Comparison of ENCODE assay signal across 13 cellular contexts in genomic region chr12:5746020-5746419, GRCh38.
"Had no signal": no experiment of that assay in that cellular context is flagged by ENCODE, and none has a peak within 500 bp of the region (broad histone marks: within the 10 kb centered on the region; RNA-seq: fewer than 3 reads in every experiment).

No MANE protein-coding gene starts in this region.

- H3K4me3 ChIP-seq: gastrocnemius medialis, left lung, lower lobe of right lung, neural progenitor cell, prostate gland, sigmoid colon, thoracic aorta, tibial nerve, upper lobe of left lung had no signal

- H3K4me2 ChIP-seq: neural progenitor cell had no signal

- H3K27ac ChIP-seq: gastrocnemius medialis, left lung, lower lobe of right lung, neural progenitor cell, prostate gland, sigmoid colon, thoracic aorta, tibial nerve, upper lobe of left lung had no signal

- DNase-seq: cerebellar nuclear complex, cortex of kidney, natural killer cell, sigmoid colon had no signal

- H3K9ac ChIP-seq: neural progenitor cell had no signal

- ATAC-seq: effector memory CD8-positive, alpha-beta T cell had no signal

- H3K36me3 ChIP-seq: gastrocnemius medialis, left lung, lower lobe of right lung, neural progenitor cell, prostate gland, sigmoid colon, thoracic aorta, tibial nerve had no signal

- H3K27me3 ChIP-seq: gastrocnemius medialis, left lung, neural progenitor cell, sigmoid colon, tibial nerve, upper lobe of left lung had no signal

- H3K9me3 ChIP-seq: gastrocnemius medialis, left lung, lower lobe of right lung, prostate gland, sigmoid colon, thoracic aorta, tibial nerve, upper lobe of left lung had no signal
